In genomic region chr15:51649659-51650521, GRCh38 we compare ENCODE assay signal across 8 cellular contexts. TPM values are rescaled to one million over a fixed set of nuclear protein-coding genes. Genes with fewer than 3 reads are reported as not detected.
DNase-seq lines count a peak whose midpoint lies in the region; ATAC-seq and TF ChIP-seq lines count a peak whose summit lies in the region.

No MANE protein-coding gene starts in this region.

- ATAC-seq in natural killer cell treated with Interleukin-12 subunit alpha and Interleukin-12 subunit beta and Interleukin-15 and Interleukin-18, amount 100 ng/mL, for 72 hours, result peak in 1 of 2 donors; percentile 68
- ATAC-seq in HG02852 (IDR thresholded peaks at IDR 0.05; ENCODE audit: unreplicated experiment), result no peak

- CTCF ChIA-PET in GM10248 (lab: Yijun Ruan, JAX), result interaction anchor here (0.7 to 3.9 kb wide), 41 partner anchors 8 to 586 kb away, joined by 3 to 168 read pairs (median 5); partner anchors contain the start of genes DMXL2 and LYSMD2
- CTCF ChIA-PET in activated CD4-positive, alpha-beta memory T cell treated with anti-CD3 and anti-CD28 coated beads, Interleukin-2, amount 10 ng/mL, durations not matched to agents 7 days and 5 days (lab: Charles Lee), result interaction anchor here (0.6 to 9.1 kb wide), 32 partner anchors 9 to 1425 kb away, joined by 3 to 230 read pairs (median 4); partner anchors contain the start of genes LEO1 and LYSMD2

- H3K9me3 ChIP-seq in fibroblast of lung (ENCODE audit: control insufficient read depth, insufficient read depth, low read depth, low read length), result no peaks in the 10 kb centered on the region

- no peak overlapping the region for H3K27ac Mint-ChIP-seq in activated CD4-positive, alpha-beta memory T cell treated with anti-CD3 and anti-CD28 coated beads, Interleukin-2, amount 10 ng/mL, durations not matched to agents 7 days and 5 days
- H3K27ac Mint-ChIP-seq in natural killer cell treated with Interleukin-12 subunit alpha and Interleukin-12 subunit beta and Interleukin-15 and Interleukin-18, amount 100 ng/mL, for 72 hours, result no peak overlapping the region

- no peaks in the 10 kb centered on the region for H3K36me3 Mint-ChIP-seq in activated CD4-positive, alpha-beta memory T cell treated with anti-CD3 and anti-CD28 coated beads, Interleukin-2, amount 10 ng/mL, durations not matched to agents 7 days and 5 days (ENCODE audit: low read depth)
- H3K36me3 Mint-ChIP-seq in natural killer cell treated with Interleukin-12 subunit alpha and Interleukin-12 subunit beta and Interleukin-15 and Interleukin-18, amount 100 ng/mL, for 72 hours, result no peaks in the 10 kb centered on the region

- no peak overlapping the region for H2AFZ ChIP-seq in fibroblast of lung (ENCODE audit: low read length)

- H3K27ac ChIP-seq in 22Rv1 (no peak overlapping the region), fibroblast of lung (ENCODE audit: insufficient read depth, low read length) (no peak overlapping the region)

- H3K27me3 Mint-ChIP-seq in activated CD4-positive, alpha-beta memory T cell treated with anti-CD3 and anti-CD28 coated beads, Interleukin-2, amount 10 ng/mL, durations not matched to agents 7 days and 5 days, result peaks cover 8% of the 10 kb centered on the region
- peaks cover 7 to 10% of the 10 kb centered on the region in 2 donors for H3K27me3 Mint-ChIP-seq in natural killer cell treated with Interleukin-12 subunit alpha and Interleukin-12 subunit beta and Interleukin-15 and Interleukin-18, amount 100 ng/mL, for 72 hours

- H3K4me1 ChIP-seq in fibroblast of lung (ENCODE audit: control insufficient read depth, extremely low read depth, insufficient read depth, low read length), result no peaks in the 10 kb centered on the region

- H4K20me1 ChIP-seq in fibroblast of lung (ENCODE audit: control insufficient read depth, extremely low read depth, insufficient read depth, low read length), result no peaks in the 10 kb centered on the region

- POLR2A ChIA-PET in GM10248 (lab: Yijun Ruan, JAX), result no interaction called here
- POLR2A ChIA-PET in activated CD4-positive, alpha-beta memory T cell treated with anti-CD3 and anti-CD28 coated beads, Interleukin-2, amount 10 ng/mL, durations not matched to agents 7 days and 5 days (lab: Charles Lee), result interaction anchor here (1.6 kb wide), 1 partner anchor 126 kb away, joined by 13 read pairs; no protein-coding TSS in a partner anchor

- no peaks in the 10 kb centered on the region for H3K9me3 Mint-ChIP-seq in activated CD4-positive, alpha-beta memory T cell treated with anti-CD3 and anti-CD28 coated beads, Interleukin-2, amount 10 ng/mL, durations not matched to agents 7 days and 5 days
- H3K9me3 Mint-ChIP-seq in natural killer cell treated with Interleukin-12 subunit alpha and Interleukin-12 subunit beta and Interleukin-15 and Interleukin-18, amount 100 ng/mL, for 72 hours, result no peaks in the 10 kb centered on the region

- no peak overlapping the region for H3K4me2 ChIP-seq in fibroblast of lung (ENCODE audit: extremely low read depth, insufficient read depth, low read length)

- no peaks in the 10 kb centered on the region for H3K27me3 ChIP-seq in fibroblast of lung (ENCODE audit: control insufficient read depth, insufficient read depth, low read length)

- TF ChIP-seq CTCF in 22Rv1 (IDR thresholded peaks at IDR 0.05), result peak; percentile 81
- TF ChIP-seq CTCF in GM10248 (IDR thresholded peaks at IDR 0.05; ENCODE audit: control extremely low read depth, extremely low read depth, low read depth, missing control alignments), result peak; percentile 68
- TF ChIP-seq CTCF in fibroblast of lung (conservative IDR thresholded peaks at IDR 0.05 in 1 of 2, IDR thresholded peaks at IDR 0.05 in 1 of 2; ENCODE audit: low read depth in 1 of 2, low read length in 2 of 2), result peak; percentile 71 to 75

- H3K4me3 ChIP-seq in fibroblast of lung (replicated peaks in 1 of 4; ENCODE audit: control extremely low read depth in 1 of 4, insufficient read depth in 1 of 4, low read depth in 3 of 4, low read length in 4 of 4), result no peak overlapping the region

- H3K36me3 ChIP-seq in fibroblast of lung (ENCODE audit: control insufficient read depth, insufficient read depth, low read length), result no peaks in the 10 kb centered on the region

- H3K9ac ChIP-seq in fibroblast of lung (ENCODE audit: insufficient read depth, low read length), result no peak overlapping the region

- H3K79me2 ChIP-seq in fibroblast of lung (ENCODE audit: control insufficient read depth, insufficient read depth, low read length), result no peaks in the 10 kb centered on the region

- DNase-seq in GM10248 (ENCODE audit: extremely low spot score), result peak; percentile 64
- DNase-seq in HT-29 (ENCODE audit: low spot score), result peak; percentile 93
- DNase-seq in NCI-H748 treated with DMSO at 0.1 percent for 48 hours (lab: John Stamatoyannopoulos, UW), result peak; percentile 75
- peak; percentile 32 for DNase-seq in activated CD4-positive, alpha-beta memory T cell treated with anti-CD3 and anti-CD28 coated beads, Interleukin-2, amount 10 ng/mL, durations not matched to agents 7 days and 5 days
- DNase-seq in fibroblast of lung (ENCODE audit: low read depth in 2 of 2), result peak; percentile 59 to 85
- DNase-seq in natural killer cell treated with Interleukin-12 subunit alpha and Interleukin-12 subunit beta and Interleukin-15 and Interleukin-18, amount 100 ng/mL, for 72 hours (ENCODE audit: low spot score), result peak; percentile 75

- peaks cover 4% of the 10 kb centered on the region for H3K4me1 Mint-ChIP-seq in activated CD4-positive, alpha-beta memory T cell treated with anti-CD3 and anti-CD28 coated beads, Interleukin-2, amount 10 ng/mL, durations not matched to agents 7 days and 5 days
- H3K4me1 Mint-ChIP-seq in natural killer cell treated with Interleukin-12 subunit alpha and Interleukin-12 subunit beta and Interleukin-15 and Interleukin-18, amount 100 ng/mL, for 72 hours (ENCODE audit: low read depth in 2 of 2), result no peaks in the 10 kb centered on the region

- no peak overlapping the region for H3K4me3 Mint-ChIP-seq in activated CD4-positive, alpha-beta memory T cell treated with anti-CD3 and anti-CD28 coated beads, Interleukin-2, amount 10 ng/mL, durations not matched to agents 7 days and 5 days
- H3K4me3 Mint-ChIP-seq in natural killer cell treated with Interleukin-12 subunit alpha and Interleukin-12 subunit beta and Interleukin-15 and Interleukin-18, amount 100 ng/mL, for 72 hours, result no peak overlapping the region

RNA-seq across cellular contexts. Expression of gene DMXL2, which starts 27.3 kb away (rescaled TPM):
- total RNA-seq in HT-29 (2014; rRNA removed; shearing (Covaris generic)), result 9.9 and 13.1 TPM in 2 replicates
- 1 to 10 TPM; 6.1 TPM for total RNA-seq in activated CD4-positive, alpha-beta memory T cell treated with anti-CD3 and anti-CD28 coated beads, Interleukin-2, amount 10 ng/mL, durations not matched to agents 7 days and 5 days
- total RNA-seq in fibroblast of lung, result 19.5 and 31.2 TPM in 2 replicates
- 9.4 TPM in 2 replicates for polyA plus RNA-seq in fibroblast of lung
- 8.3 and 8.8 TPM in 2 replicates for polyA plus RNA-seq in fibroblast of lung (2012)
- 2.4 and 4.4 TPM in 2 replicates for polyA minus RNA-seq in fibroblast of lung (ENCODE audit: low replicate concordance)
- total RNA-seq in natural killer cell treated with Interleukin-12 subunit alpha and Interleukin-12 subunit beta and Interleukin-15 and Interleukin-18, amount 100 ng/mL, for 72 hours, result 1 to 10 TPM; 7.8 to 9.2 TPM

RNA-seq across cellular contexts. Expression of gene SCG3, which starts 31.4 kb away (rescaled TPM):
- not detected in 2 replicates for total RNA-seq in HT-29 (2014; rRNA removed; shearing (Covaris generic))
- total RNA-seq in activated CD4-positive, alpha-beta memory T cell treated with anti-CD3 and anti-CD28 coated beads, Interleukin-2, amount 10 ng/mL, durations not matched to agents 7 days and 5 days, result not detected
- not detected in 2 replicates for total RNA-seq in fibroblast of lung
- polyA plus RNA-seq in fibroblast of lung, result not detected in 2 replicates
- not detected in 2 replicates for polyA plus RNA-seq in fibroblast of lung (2012)
- not detected in 2 replicates for polyA minus RNA-seq in fibroblast of lung (ENCODE audit: low replicate concordance)
- not detected for total RNA-seq in natural killer cell treated with Interleukin-12 subunit alpha and Interleukin-12 subunit beta and Interleukin-15 and Interleukin-18, amount 100 ng/mL, for 72 hours

Comparison
In these comparisons a context has a peak if more than half of its experiments do, and no peak if none do; other contexts are left out.
1. DNase-seq: peak in every context shown above with its lines; median percentile 93 in HT-29; 75 in NCI-H748 treated with DMSO at 0.1 percent for 48 hours; 75 in natural killer cell treated with Interleukin-12 subunit alpha and Interleukin-12 subunit beta and Interleukin-15 and Interleukin-18, amount 100 ng/mL, for 72 hours; 72 in fibroblast of lung; 64 in GM10248; 32 in activated CD4-positive, alpha-beta memory T cell treated with anti-CD3 and anti-CD28 coated beads, Interleukin-2, amount 10 ng/mL, durations not matched to agents 7 days and 5 days.